1 cellular context compared by ENCODE assay signal in genomic region chr19:12676384-12676792, GRCh38.
TF ChIP-seq lines count a peak whose summit lies in the region.

No MANE protein-coding gene starts in this region.

TF ChIP-seq in K562, 482 proteins besides CTCF, POLR2A, EP300 and RAD21 (continued from another document and continues in another):
- TF ChIP-seq CTCFL (IDR thresholded peaks at IDR 0.05; ENCODE audit: borderline replicate concordance, insufficient read depth, low read depth, low read length, poor library complexity, severe bottlenecking) (peak; percentile 72), GABPA (tag; conservative IDR thresholded peaks at IDR 0.05; ENCODE audit: low read depth) (no peak), USF1 (CRISPR knock-in tag; IDR thresholded peaks at IDR 0.05) (peak; percentile 52), BACH1 (tag; IDR thresholded peaks at IDR 0.05) (no peak), MXI1 (IDR thresholded peaks at IDR 0.05; ENCODE audit: low read depth, low read length) (no peak), ZNF217 (CRISPR knock-in tag; IDR thresholded peaks at IDR 0.05) (no peak), KAT7 (CRISPR knock-in tag; IDR thresholded peaks at IDR 0.05; ENCODE audit: borderline replicate concordance) (no peak), TFAP4 (CRISPR knock-in tag; IDR thresholded peaks at IDR 0.05; ENCODE audit: borderline replicate concordance) (peak; percentile 76; the same call in 1 of the 2 replicates), POLR2H (tag; IDR thresholded peaks at IDR 0.05; ENCODE audit: low read depth) (no peak), NCOA4 (IDR thresholded peaks at IDR 0.05; ENCODE audit: partially characterized antibody) (no peak), STAG1 (CRISPR knock-in tag; IDR thresholded peaks at IDR 0.05; ENCODE audit: borderline replicate concordance) (peak; percentile 17; the same call in 1 of the 2 replicates), ATF1 (CRISPR knock-in tag; IDR thresholded peaks at IDR 0.05) (no peak), ATF1 (tag; IDR thresholded peaks at IDR 0.05) (no peak), SIX5 (IDR thresholded peaks at IDR 0.05; ENCODE audit: borderline replicate concordance in 1 of 2, insufficient read depth in 1 of 2, low read depth in 1 of 2, low read length in 2 of 2) (no peak), MLLT1 (IDR thresholded peaks at IDR 0.05) (no peak), ZNF511 (CRISPR knock-in tag; IDR thresholded peaks at IDR 0.05) (no peak), DEAF1 (CRISPR knock-in tag; IDR thresholded peaks at IDR 0.05) (0 out of 2 replicates have a peak, but pooled peaks have one; percentile 18), ZNF232 (CRISPR knock-in tag; IDR thresholded peaks at IDR 0.05) (no peak), ZNF408 (CRISPR knock-in tag; IDR thresholded peaks at IDR 0.05; ENCODE audit: low read depth) (no peak), ZFP36 (IDR thresholded peaks at IDR 0.05; ENCODE audit: low read depth, low read length, partially characterized antibody) (no peak), ZBTB5 (IDR thresholded peaks at IDR 0.05) (no peak), HINFP (tag; conservative IDR thresholded peaks at IDR 0.05; ENCODE audit: low read depth) (no peak), ZNF398 (CRISPR knock-in tag; IDR thresholded peaks at IDR 0.05) (no peak), ETV1 (tag; conservative IDR thresholded peaks at IDR 0.05; ENCODE audit: low read depth) (no peak), FOSL1 (tag; conservative IDR thresholded peaks at IDR 0.05) (no peak), RNF2 (IDR thresholded peaks at IDR 0.05) (no peak), ARID2 (IDR thresholded peaks at IDR 0.05) (no peak), ATF3 (IDR thresholded peaks at IDR 0.05) (no peak), ATF3 (CRISPR knock-in tag; conservative IDR thresholded peaks at IDR 0.05) (no peak), ZHX1 (conservative IDR thresholded peaks at IDR 0.05; ENCODE audit: low read length) (no peak), C11orf30 (IDR thresholded peaks at IDR 0.05; ENCODE audit: low read depth) (no peak), CHCHD3 (CRISPR knock-in tag; IDR thresholded peaks at IDR 0.05) (no peak), ZFPM2 (CRISPR knock-in tag; IDR thresholded peaks at IDR 0.05) (no peak), TCF7 (IDR thresholded peaks at IDR 0.05; ENCODE audit: borderline replicate concordance) (no peak), ELF1 (tag; IDR thresholded peaks at IDR 0.05) (no peak), DMBX1 (CRISPR knock-in tag; IDR thresholded peaks at IDR 0.05; ENCODE audit: borderline replicate concordance) (no peak), POLR2AphosphoS2 (IDR thresholded peaks at IDR 0.05; ENCODE audit: low read length) (no peak), TCF15 (CRISPR knock-in tag; IDR thresholded peaks at IDR 0.05) (no peak), TAF7 (tag; IDR thresholded peaks at IDR 0.05) (no peak), ASH1L (IDR thresholded peaks at IDR 0.05; ENCODE audit: borderline replicate concordance, low read depth, partially characterized antibody) (no peak), HCFC1 (IDR thresholded peaks at IDR 0.05; ENCODE audit: low read depth, low read length) (0 out of 2 replicates have a peak, but pooled peaks have one; percentile 22), HBP1 (CRISPR knock-in tag; IDR thresholded peaks at IDR 0.05) (no peak), PCBP2 (IDR thresholded peaks at IDR 0.05; ENCODE audit: low read depth, low read length, poor library complexity, severe bottlenecking) (no peak), RBM39 (optimal IDR thresholded peaks at IDR 0.05; ENCODE audit: low read depth, low read length) (no peak), STAT5B (CRISPR knock-in tag; IDR thresholded peaks at IDR 0.05) (no peak), MAFF (IDR thresholded peaks at IDR 0.05; ENCODE audit: low read length) (no peak)
